Comparison of ENCODE assay signal across 23 cellular contexts in genomic region chr6:89758830-89759229, GRCh38.
"Had no signal": no experiment of that assay in that cellular context is flagged by ENCODE, and none has a peak within 500 bp of the region (broad histone marks: within the 10 kb centered on the region; RNA-seq: fewer than 3 reads in every experiment).

No MANE protein-coding gene starts in this region.

- H3K27me3 ChIP-seq: foreskin keratinocyte, hepatocyte, transverse colon had no signal

- H3K4me1 Mint-ChIP-seq: activated naive CD8-positive, alpha-beta T cell treated with anti-CD3 and anti-CD28 coated beads for 36 hours; immature natural killer cell; naive B cell; stimulated activated naive CD8-positive, alpha-beta T cell treated with anti-CD3 and anti-CD28 coated beads, Interleukin-15, amount 100 ng/mL, for 72 hours had no signal

- H3K27me3 Mint-ChIP-seq: activated naive CD8-positive, alpha-beta T cell treated with anti-CD3 and anti-CD28 coated beads for 36 hours; naive B cell; stimulated activated naive CD8-positive, alpha-beta T cell treated with anti-CD3 and anti-CD28 coated beads, Interleukin-15, amount 100 ng/mL, for 72 hours had no signal

- H3K79me2 ChIP-seq: hepatocyte had no signal

- H3K4me3 ChIP-seq: coronary artery, hepatocyte, lower lobe of right lung, transverse colon had no signal

- H3K4me2 ChIP-seq: hepatocyte had no signal

- H3K4me3 Mint-ChIP-seq: activated naive CD8-positive, alpha-beta T cell treated with anti-CD3 and anti-CD28 coated beads for 36 hours; immature natural killer cell; naive B cell; stimulated activated naive CD8-positive, alpha-beta T cell treated with anti-CD3 and anti-CD28 coated beads, Interleukin-15, amount 100 ng/mL, for 72 hours had no signal

- H3K9me3 Mint-ChIP-seq: activated naive CD8-positive, alpha-beta T cell treated with anti-CD3 and anti-CD28 coated beads for 36 hours; activated T-helper 2 cell treated with anti-CD3 and anti-CD28 coated beads, Interferon-gamma antibody, Interleukin-2, Interleukin-4, amounts not matched to agents 10 μg/mL and 5 μg/mL and 100 μg/mL, durations not matched to agents 14 hours and 24 hours and 36 hours; immature natural killer cell; naive B cell; stimulated activated naive CD8-positive, alpha-beta T cell treated with anti-CD3 and anti-CD28 coated beads, Interleukin-15, amount 100 ng/mL, for 72 hours had no signal

- ATAC-seq: foreskin keratinocyte; lower lobe of right lung; stimulated activated naive CD8-positive, alpha-beta T cell treated with anti-CD3 and anti-CD28 coated beads, Interleukin-15, amount 100 ng/mL, for 72 hours had no signal

- H3K27ac Mint-ChIP-seq: activated naive CD8-positive, alpha-beta T cell treated with anti-CD3 and anti-CD28 coated beads for 36 hours; activated T-helper 2 cell treated with anti-CD3 and anti-CD28 coated beads, Interferon-gamma antibody, Interleukin-2, Interleukin-4, amounts not matched to agents 10 μg/mL and 5 μg/mL and 100 μg/mL, durations not matched to agents 14 hours and 24 hours and 36 hours; immature natural killer cell; naive B cell; stimulated activated naive CD8-positive, alpha-beta T cell treated with anti-CD3 and anti-CD28 coated beads, Interleukin-15, amount 100 ng/mL, for 72 hours had no signal

- H3K9me3 ChIP-seq: lower lobe of right lung, transverse colon had no signal

- H3K27ac ChIP-seq: coronary artery, epithelial cell of prostate, foreskin keratinocyte, hepatocyte, lower lobe of right lung, transverse colon had no signal

- FAIRE-seq: astrocyte, urothelium cell line had no signal

- DNase-seq: activated naive CD4-positive, alpha-beta T cell treated with Interleukin-2 at 50 U/mL for 16 hours; activated naive CD8-positive, alpha-beta T cell treated with anti-CD3 and anti-CD28 coated beads for 36 hours; activated T-cell treated with anti-CD3 and anti-CD28 coated beads, Interleukin-2, amount 50 U/mL, for 1 hour; foreskin keratinocyte; immature natural killer cell; kidney glomerular epithelial cell; lower lobe of right lung; mesendoderm; naive B cell; nucleus accumbens; retina; stimulated activated CD4-positive, alpha-beta T cell treated with anti-CD3 and anti-CD28 coated beads, Interleukin-12 subunit alpha, Interleukin-12 subunit beta, amount 100 ng/mL, for 4 hours; stimulated activated CD4-positive, alpha-beta T cell treated with anti-CD3 and anti-CD28 coated beads, Interleukin-4, amount 100 ng/mL, for 4 hours; stimulated activated naive CD8-positive, alpha-beta T cell treated with anti-CD3 and anti-CD28 coated beads, Interleukin-15, amount 100 ng/mL, for 72 hours; T-helper 1 cell; T-helper 9 cell; transverse colon had no signal

- H3K4me1 ChIP-seq: foreskin keratinocyte, lower lobe of right lung, transverse colon had no signal

- H2AFZ ChIP-seq: hepatocyte had no signal
